17 cellular contexts compared by ENCODE assay signal in genomic region chr10:60644436-60645130, GRCh38.
"Had no signal": no experiment of that assay in that cellular context is flagged by ENCODE, and none has a peak within 500 bp of the region (broad histone marks: within the 10 kb centered on the region; RNA-seq: fewer than 3 reads in every experiment).

No MANE protein-coding gene starts in this region.

- H3K4me3 Mint-ChIP-seq: activated naive CD8-positive, alpha-beta T cell treated with anti-CD3 and anti-CD28 coated beads, Interleukin-2, amount 10 ng/mL, durations not matched to agents 7 days and 5 days; nephron had no signal

- DNase-seq: activated CD4-positive, alpha-beta T cell treated with anti-CD3 and anti-CD28 coated beads, Interleukin-2, amount 50 U/mL, for 4 hours; activated gamma-delta T cell treated with Interleukin-2 at 50 U/mL for 16 hours; activated naive CD8-positive, alpha-beta T cell treated with anti-CD3 and anti-CD28 coated beads, Interleukin-2, amount 10 ng/mL, durations not matched to agents 7 days and 5 days; activated T-cell treated with anti-CD3 and anti-CD28 coated beads, Interleukin-2, amount 50 U/mL, for 1 hour; aorta; gastrocnemius medialis; heart right ventricle; islet precursor cell; left ventricle myocardium inferior; occipital lobe; right cardiac atrium; stimulated activated naive CD4-positive, alpha-beta T cell treated with Interleukin-2 at 50 U/mL for 16 hours; upper lobe of left lung had no signal

- FAIRE-seq: endothelial cell of umbilical vein had no signal

- H3K36me3 Mint-ChIP-seq: activated naive CD8-positive, alpha-beta T cell treated with anti-CD3 and anti-CD28 coated beads, Interleukin-2, amount 10 ng/mL, durations not matched to agents 7 days and 5 days had no signal

- H3K4me1 Mint-ChIP-seq: activated naive CD8-positive, alpha-beta T cell treated with anti-CD3 and anti-CD28 coated beads, Interleukin-2, amount 10 ng/mL, durations not matched to agents 7 days and 5 days had no signal

- H3K27me3 Mint-ChIP-seq: progenitor cell of endocrine pancreas had no signal

- ATAC-seq: activated CD4-positive, CD25-positive, alpha-beta regulatory T cell treated with anti-CD3 and anti-CD28 coated beads, Interleukin-2, amount 50 U/mL, for 24 hours; gastrocnemius medialis; heart right ventricle; right cardiac atrium had no signal

- H3K27ac Mint-ChIP-seq: activated naive CD8-positive, alpha-beta T cell treated with anti-CD3 and anti-CD28 coated beads, Interleukin-2, amount 10 ng/mL, durations not matched to agents 7 days and 5 days; nephron; progenitor cell of endocrine pancreas had no signal

- H3K9me3 Mint-ChIP-seq: activated naive CD8-positive, alpha-beta T cell treated with anti-CD3 and anti-CD28 coated beads, Interleukin-2, amount 10 ng/mL, durations not matched to agents 7 days and 5 days had no signal
